In genomic region chr7:45153238-45153637, GRCh38 we compare ENCODE assay signal across 21 cellular contexts. TPM values are rescaled to one million over a fixed set of nuclear protein-coding genes. Genes with fewer than 3 reads are reported as not detected.
DNase-seq lines count a peak whose midpoint lies in the region; ATAC-seq, FAIRE-seq and TF ChIP-seq lines count a peak whose summit lies in the region.
"Had no signal": no experiment of that assay in that cellular context is flagged by ENCODE, and none has a peak within 500 bp of the region (broad histone marks: within the 10 kb centered on the region; RNA-seq: fewer than 3 reads in every experiment).

No MANE protein-coding gene starts in this region.

- H3K4me3 ChIP-seq in right atrium auricular region: no peak overlapping the region
- H3K4me3 ChIP-seq: neural progenitor cell, SJCRH30 had no signal

- intact Hi-C loops in cardiac septum (cut with DNase I): no loop called here

- H3K4me1 Mint-ChIP-seq in stimulated activated naive CD8-positive, alpha-beta T cell treated with anti-CD3 and anti-CD28 coated beads, Interleukin-15, amount 100 ng/mL, for 72 hours: no peaks in the 10 kb centered on the region
- H3K4me1 Mint-ChIP-seq: activated CD4-positive, alpha-beta T cell treated with anti-CD3 and anti-CD28 coated beads, Interleukin-2, amount 10 ng/mL, durations not matched to agents 24 days and 14 days; mesothelial cell of epicardium had no signal

- H3K27ac Mint-ChIP-seq in stimulated activated naive CD8-positive, alpha-beta T cell treated with anti-CD3 and anti-CD28 coated beads, Interleukin-15, amount 100 ng/mL, for 72 hours: no peak overlapping the region
- H3K27ac Mint-ChIP-seq: activated CD4-positive, alpha-beta T cell treated with anti-CD3 and anti-CD28 coated beads, Interleukin-2, amount 10 ng/mL, durations not matched to agents 24 days and 14 days; CD8-positive, alpha-beta T cell; mesothelial cell of epicardium; T-helper 2 cell treated with Interferon-gamma antibody and Interleukin-4, amounts not matched to agents 5 μg/mL and 100 μg/mL, for 36 hours had no signal

- H3K4me3 Mint-ChIP-seq in stimulated activated naive CD8-positive, alpha-beta T cell treated with anti-CD3 and anti-CD28 coated beads, Interleukin-15, amount 100 ng/mL, for 72 hours: no peak overlapping the region
- H3K4me3 Mint-ChIP-seq: activated CD4-positive, alpha-beta T cell treated with anti-CD3 and anti-CD28 coated beads, Interleukin-2, amount 10 ng/mL, durations not matched to agents 24 days and 14 days; CD8-positive, alpha-beta T cell; mesothelial cell of epicardium; neural progenitor cell; T-helper 2 cell treated with Interferon-gamma antibody and Interleukin-4, amounts not matched to agents 5 μg/mL and 100 μg/mL, for 36 hours had no signal

- peak; percentile 97 for FAIRE-seq in urothelium cell line (lab: Jason Lieb, UNC)
- FAIRE-seq: GM18507 had no signal

- no peaks in the 10 kb centered on the region for H3K9me3 Mint-ChIP-seq in stimulated activated naive CD8-positive, alpha-beta T cell treated with anti-CD3 and anti-CD28 coated beads, Interleukin-15, amount 100 ng/mL, for 72 hours
- H3K9me3 Mint-ChIP-seq: activated CD4-positive, alpha-beta T cell treated with anti-CD3 and anti-CD28 coated beads, Interleukin-2, amount 10 ng/mL, durations not matched to agents 24 days and 14 days; CD8-positive, alpha-beta T cell; mesothelial cell of epicardium; T-helper 2 cell treated with Interferon-gamma antibody and Interleukin-4, amounts not matched to agents 5 μg/mL and 100 μg/mL, for 36 hours had no signal

- no peaks in the 10 kb centered on the region for H3K9me3 ChIP-seq in right atrium auricular region
- H3K9me3 ChIP-seq: SJCRH30 had no signal

- H3K27ac ChIP-seq in right atrium auricular region: no peak overlapping the region
- H3K27ac ChIP-seq: neural progenitor cell, SJCRH30 had no signal

- ATAC-seq in stimulated activated naive CD8-positive, alpha-beta T cell treated with anti-CD3 and anti-CD28 coated beads, Interleukin-15, amount 100 ng/mL, for 72 hours: no peak
- ATAC-seq: CD8-positive, alpha-beta T cell; stimulated activated naive CD8-positive, alpha-beta T cell treated with anti-CD3 and anti-CD28 coated beads, Interleukin-15, Interleukin-2, amounts not matched to agents 100 U/mL and 50 U/mL, for 24 hours had no signal

- no peak for TF ChIP-seq CTCF in right atrium auricular region (IDR thresholded peaks at IDR 0.05)

- H3K27me3 Mint-ChIP-seq in stimulated activated naive CD8-positive, alpha-beta T cell treated with anti-CD3 and anti-CD28 coated beads, Interleukin-15, amount 100 ng/mL, for 72 hours: peaks cover 21% of the 10 kb centered on the region

- H3K36me3 ChIP-seq in right atrium auricular region: no peaks in the 10 kb centered on the region
- H3K36me3 ChIP-seq: neural progenitor cell, SJCRH30 had no signal

- H3K27me3 ChIP-seq in right atrium auricular region: no peaks in the 10 kb centered on the region

- peaks cover 0 to 18% of the 10 kb centered on the region in 2 donors for H3K4me1 ChIP-seq in right atrium auricular region
- H3K4me1 ChIP-seq: neural progenitor cell, SJCRH30 had no signal

- DNase-seq in cardiac septum (ENCODE audit: low spot score) (peak; percentile 43), right atrium auricular region (ENCODE audit: low spot score) (no peak), NAMALWA (ENCODE audit: low spot score) (peak; percentile 40), dermis blood vessel endothelial cell (peak; percentile 12), urothelium cell line (ENCODE audit: low spot score) (no peak), KG1 (lab: John Stamatoyannopoulos, UW) (no peak)
- no peak for DNase-seq in stimulated activated naive CD8-positive, alpha-beta T cell treated with anti-CD3 and anti-CD28 coated beads, Interleukin-15, amount 100 ng/mL, for 72 hours
- no peak for DNase-seq in stimulated activated CD4-positive, alpha-beta T cell treated with anti-CD3 and anti-CD28 coated beads, Interleukin-1b, Interleukin-23, amount 100 ng/mL, for 48 hours
- DNase-seq: ACHN; activated CD4-positive, alpha-beta T cell treated with anti-CD3 and anti-CD28 coated beads, Interleukin-2, amount 10 ng/mL, durations not matched to agents 24 days and 14 days; CD8-positive, alpha-beta T cell; foreskin fibroblast; Karpas-422; NCI-H69; SJCRH30; stimulated activated naive CD8-positive, alpha-beta T cell treated with anti-CD3 and anti-CD28 coated beads, Interleukin-15, Interleukin-2, amounts not matched to agents 100 U/mL and 50 U/mL, for 24 hours; trophoblast cell had no signal

RNA-seq across cellular contexts. Expression of gene RAMP3, which starts 4.4 kb away (rescaled TPM):
- total RNA-seq in cardiac septum: 52.5 TPM
- 10 to 100 TPM; 62.0 to 77.2 TPM for total RNA-seq in right atrium auricular region
- total RNA-seq in dermis blood vessel endothelial cell: 114 and 116 TPM in 2 replicates
- total RNA-seq: activated CD4-positive, alpha-beta T cell treated with anti-CD3 and anti-CD28 coated beads, Interleukin-2, amount 10 ng/mL, durations not matched to agents 24 days and 14 days; CD8-positive, alpha-beta T cell; mesothelial cell of epicardium; SJCRH30 had no signal

RNA-seq across cellular contexts. Expression of gene TBRG4, which starts 41.7 kb away (rescaled TPM):
- total RNA-seq in cardiac septum (61.4 TPM), right atrium auricular region (10 to 100 TPM; 46.1 to 48.2 TPM), dermis blood vessel endothelial cell (55.1 and 78.6 TPM in 2 replicates)

Comparison
In these comparisons a context has a peak if more than half of its experiments do, and no peak if none do; other contexts are left out.
1. DNase-seq: peak in cardiac septum (single experiment), NAMALWA (single experiment) and dermis blood vessel endothelial cell (single experiment); none in right atrium auricular region (single experiment), urothelium cell line (single experiment), stimulated activated naive CD8-positive, alpha-beta T cell treated with anti-CD3 and anti-CD28 coated beads, Interleukin-15, amount 100 ng/mL, for 72 hours (0 of 2), KG1 (single experiment) and stimulated activated CD4-positive, alpha-beta T cell treated with anti-CD3 and anti-CD28 coated beads, Interleukin-1b, Interleukin-23, amount 100 ng/mL, for 48 hours (single experiment).